In genomic region chr3:151037746-151038145, GRCh38 we compare ENCODE assay signal across 11 cellular contexts. TPM values are rescaled to one million over a fixed set of nuclear protein-coding genes. Genes with fewer than 3 reads are reported as not detected.
DNase-seq lines count a peak whose midpoint lies in the region; ATAC-seq, FAIRE-seq and TF ChIP-seq lines count a peak whose summit lies in the region.
"Had no signal": no experiment of that assay in that cellular context is flagged by ENCODE, and none has a peak within 500 bp of the region (broad histone marks: within the 10 kb centered on the region; RNA-seq: fewer than 3 reads in every experiment).

No MANE protein-coding gene starts in this region.

- dilution Hi-C loops in endothelial cell of umbilical vein (cut with MboI; ENCODE audit: extremely low pct_ligation_motif_present, low sequenced_read_pairs) = no loop called here

- no peak overlapping the region for H3K9ac ChIP-seq in endothelial cell of umbilical vein (replicated peaks; ENCODE audit: extremely low read depth, insufficient read depth, low read length)

- no peak for TF ChIP-seq EP300 in stomach (IDR thresholded peaks at IDR 0.05)

- CTCF ChIA-PET in endothelial cell of umbilical vein (lab: Charles Lee) = no interaction called here

- H3K79me2 ChIP-seq in endothelial cell of umbilical vein (ENCODE audit: control insufficient read depth, insufficient read depth, low read length) = no peaks in the 10 kb centered on the region

- WGBS in stomach, 5 donors = 11 to 29% (median 27%) methylated on average over 2 of the region's 2 CpGs

- peak; percentile 70 for ATAC-seq in mucosa of descending colon
- ATAC-seq: WTC11 had no signal

- no TSS peak for BruUV-seq in endothelial cell of umbilical vein (replicated peaks; lab: Mats Ljungman, UMichigan)

- POLR2A ChIA-PET in endothelial cell of umbilical vein (lab: Charles Lee) = no interaction called here

- H3K4me1 ChIP-seq in endothelial cell of umbilical vein (ENCODE audit: control insufficient read depth, extremely low read depth, insufficient read depth, low read length) = peaks cover 9% of the 10 kb centered on the region
- H3K4me1 ChIP-seq in mucosa of descending colon (ENCODE audit: low read depth) = no peaks in the 10 kb centered on the region
- no peaks in the 10 kb centered on the region for H3K4me1 ChIP-seq in stomach
- H3K4me1 ChIP-seq: pancreas had no signal

- no peaks in the 10 kb centered on the region for H3K9me3 ChIP-seq in endothelial cell of umbilical vein (replicated peaks; ENCODE audit: control insufficient read depth, insufficient read depth, low read length)
- no peaks in the 10 kb centered on the region for H3K9me3 ChIP-seq in mucosa of descending colon
- no peaks in the 10 kb centered on the region for H3K9me3 ChIP-seq in stomach
- H3K9me3 ChIP-seq: pancreas had no signal

- H2AFZ ChIP-seq in endothelial cell of umbilical vein (ENCODE audit: low read depth, low read length) = no peak overlapping the region

- H3K27ac ChIP-seq in endothelial cell of umbilical vein (ENCODE audit: insufficient read depth, low read depth, low read length) (peak overlapping the region; percentile 7), stomach (no peak overlapping the region)
- H3K27ac ChIP-seq: pancreas had no signal

- no peaks in the 10 kb centered on the region for H3K9me1 ChIP-seq in endothelial cell of umbilical vein (replicated peaks; ENCODE audit: control insufficient read depth, extremely low read depth, insufficient read depth, low read length)

- peak overlapping the region; percentile 16 for H3K4me2 ChIP-seq in endothelial cell of umbilical vein (ENCODE audit: insufficient read depth, low read length)

- no peaks in the 10 kb centered on the region for H3K36me3 ChIP-seq in endothelial cell of umbilical vein (ENCODE audit: control insufficient read depth in 2 of 2, extremely low read depth in 1 of 2, insufficient read depth in 2 of 2, low read length in 2 of 2)
- H3K36me3 ChIP-seq in mucosa of descending colon (ENCODE audit: low read depth) = no peaks in the 10 kb centered on the region
- no peaks in the 10 kb centered on the region for H3K36me3 ChIP-seq in stomach
- H3K36me3 ChIP-seq: pancreas had no signal

- H3K4me3 ChIP-seq in endothelial cell of umbilical vein (replicated peaks in 1 of 3; ENCODE audit: insufficient read depth in 1 of 3, low read depth in 1 of 3, low read length in 3 of 3) (no peak overlapping the region), mucosa of descending colon (no peak overlapping the region), stomach (no peak overlapping the region)
- H3K4me3 ChIP-seq: pancreas had no signal

- FAIRE-seq in endothelial cell of umbilical vein (lab: Jason Lieb, UNC) = peak; percentile 91
- FAIRE-seq: pancreas had no signal

- TF ChIP-seq CTCF in endothelial cell of umbilical vein (IDR thresholded peaks at IDR 0.05; ENCODE audit: extremely low read depth in 1 of 2, insufficient read depth in 1 of 2, low read depth in 1 of 2, low read length in 2 of 2) (no peak), mucosa of descending colon (IDR thresholded peaks at IDR 0.05) (no peak), stomach (IDR thresholded peaks at IDR 0.05) (no peak)

- TF ChIP-seq POLR2A in endothelial cell of umbilical vein (IDR thresholded peaks at IDR 0.05; ENCODE audit: low read depth, low read length) = no peak
- TF ChIP-seq POLR2A in stomach (IDR thresholded peaks at IDR 0.05) = no peak

- H4K20me1 ChIP-seq in endothelial cell of umbilical vein (replicated peaks; ENCODE audit: control insufficient read depth, extremely low read depth, insufficient read depth, low read length) = no peaks in the 10 kb centered on the region

- peaks cover 0 to 2% of the 10 kb centered on the region in 2 experiments for H3K27me3 ChIP-seq in endothelial cell of umbilical vein (ENCODE audit: control insufficient read depth in 2 of 2, insufficient read depth in 2 of 2, low read length in 2 of 2)
- H3K27me3 ChIP-seq in stomach = no peaks in the 10 kb centered on the region
- H3K27me3 ChIP-seq: pancreas had no signal

- peak; percentile 2 for DNase-seq in COLO668 (lab: John Stamatoyannopoulos, UW; ENCODE audit: unreplicated experiment)
- peak; percentile 26 for DNase-seq in LoVo (ENCODE audit: low spot score)
- DNase-seq in endothelial cell of umbilical vein (ENCODE audit: low read depth, low spot score) = peak; percentile 47
- peak in 1 of 3 donors; percentile 17 for DNase-seq in mucosa of descending colon
- DNase-seq in stomach = no peak
- DNase-seq in NCI-H1048 (lab: John Stamatoyannopoulos, UW) = no peak
- DNase-seq in activated CD4-positive, alpha-beta T cell treated with anti-CD3 and anti-CD28 coated beads for 1 hour = no peak
- no peak for DNase-seq in NCI-H1417 treated with DMSO at 0.1 percent for 48 hours (lab: John Stamatoyannopoulos, UW)
- DNase-seq: NCI-H1105, pancreas had no signal

- intact Hi-C loops in endothelial cell of umbilical vein (cut with micrococcal nuclease) = no loop called here
- intact Hi-C loops in mucosa of descending colon (cut with DNase I, micrococcal nuclease) = no loop called here
- intact Hi-C loops in stomach (cut with DNase I; ENCODE audit: low total_unique reads) = no loop called here

TF ChIP-seq in endothelial cell of umbilical vein, 7 proteins besides CTCF, POLR2A, EP300 and RAD21:
- TF ChIP-seq MAX (IDR thresholded peaks at IDR 0.05; ENCODE audit: insufficient read depth, insufficient read length) (no peak), POLR2AphosphoS5 (IDR thresholded peaks at IDR 0.05; ENCODE audit: insufficient read depth, low read depth, low read length) (peak; percentile 21), JUN (IDR thresholded peaks at IDR 0.05; ENCODE audit: borderline replicate concordance, insufficient read depth, insufficient read length, low read depth) (peak; percentile 44), FOS (IDR thresholded peaks at IDR 0.05; ENCODE audit: borderline replicate concordance, insufficient read depth, low read length) (peak; percentile 67)

RNA-seq across cellular contexts. Expression of gene MED12L, which starts 47.7 kb away (rescaled TPM):
- total RNA-seq in endothelial cell of umbilical vein (0.23 and 0.27 TPM in 2 replicates), mucosa of descending colon (1 to 10 TPM in 1 of 3 donors, under 1 TPM in 2; 0.39 to 2.4 (median 0.55) TPM), stomach (1 to 10 TPM in 2 of 5 donors, under 1 TPM in 2, not detected in 1; 0.14 to 2.9 (median 0.96) TPM)
- polyA plus RNA-seq in endothelial cell of umbilical vein (0.03 TPM in 2 replicates), stomach (under 1 TPM in 2 of 3 donors, not detected in 1; 0.06 to 0.10 TPM)
- 0.01 TPM in 2 replicates for polyA plus RNA-seq in endothelial cell of umbilical vein (2011; cell fraction: cytosol; rRNA removed)
- polyA plus RNA-seq in endothelial cell of umbilical vein (2011; cell fraction: nucleus; rRNA removed) = 0.09 and 0.11 TPM in 2 replicates
- 0.27 TPM in 1 of 2 replicates, not detected in the other for polyA plus RNA-seq in endothelial cell of umbilical vein (2012)
- 0.30 and 0.41 TPM in 2 replicates for polyA minus RNA-seq in endothelial cell of umbilical vein
- polyA minus RNA-seq in endothelial cell of umbilical vein (2011; cell fraction: cytosol; rRNA and poly(A)+ RNA removed) = not detected
- 1.1 and 1.8 TPM in 2 replicates for polyA minus RNA-seq in endothelial cell of umbilical vein (2011; cell fraction: nucleus; rRNA and poly(A)+ RNA removed)

Comparison
In these comparisons a context has a peak if more than half of its experiments do, and no peak if none do; other contexts are left out.
1. DNase-seq: peak in COLO668 (single experiment), LoVo (single experiment) and endothelial cell of umbilical vein (single experiment); none in stomach (single experiment), NCI-H1048 (single experiment), activated CD4-positive, alpha-beta T cell treated with anti-CD3 and anti-CD28 coated beads for 1 hour (single experiment) and NCI-H1417 treated with DMSO at 0.1 percent for 48 hours (single experiment).